In genomic region chr15:52137432-52138357, GRCh38 we compare ENCODE assay signal across 1 cellular context.
TF ChIP-seq lines count a peak whose summit lies in the region.

No MANE protein-coding gene starts in this region.

TF ChIP-seq in HepG2, 621 proteins besides CTCF, POLR2A, EP300 and RAD21 (continued from another document and continues in another):
- TF ChIP-seq KIAA2018 (CRISPR knock-in tag; IDR thresholded peaks at IDR 0.05; ENCODE audit: borderline replicate concordance) = no peak
- TF ChIP-seq MYNN (CRISPR knock-in tag; IDR thresholded peaks at IDR 0.05; ENCODE audit: low read depth) = no peak
- TF ChIP-seq ZBTB38 (CRISPR knock-in tag; IDR thresholded peaks at IDR 0.05) = no peak; the same call in 1 of the 2 replicates
- no peak for TF ChIP-seq TCF12 (IDR thresholded peaks at IDR 0.05)
- TF ChIP-seq TCF12 (CRISPR knock-in tag; IDR thresholded peaks at IDR 0.05) = no peak; the same call in 1 of the 2 replicates
- TF ChIP-seq HMGA1 (CRISPR knock-in tag; conservative IDR thresholded peaks at IDR 0.05) = no peak
- TF ChIP-seq ZNF441 (CRISPR knock-in tag; IDR thresholded peaks at IDR 0.05; ENCODE audit: borderline replicate concordance) = no peak
- TF ChIP-seq FIP1L1 (IDR thresholded peaks at IDR 0.05; ENCODE audit: borderline replicate concordance, insufficient read depth, low read depth, low read length) = no peak
- no peak; the same call in 1 of the 2 replicates for TF ChIP-seq MTF2 (CRISPR knock-in tag; IDR thresholded peaks at IDR 0.05; ENCODE audit: borderline replicate concordance)
- no peak for TF ChIP-seq ZNF367 (CRISPR knock-in tag; IDR thresholded peaks at IDR 0.05; ENCODE audit: borderline replicate concordance)
- TF ChIP-seq ZNF275 (CRISPR knock-in tag; IDR thresholded peaks at IDR 0.05; ENCODE audit: borderline replicate concordance) = no peak
- no peak for TF ChIP-seq YY1 (IDR thresholded peaks at IDR 0.05; ENCODE audit: insufficient read depth, insufficient replicate concordance, low read depth, low read length)
- TF ChIP-seq ZFP37 (CRISPR knock-in tag; IDR thresholded peaks at IDR 0.05; ENCODE audit: borderline replicate concordance) = 0 out of 2 replicates have a peak, but pooled peaks have one; percentile 41
- no peak for TF ChIP-seq LRRFIP1 (CRISPR knock-in tag; conservative IDR thresholded peaks at IDR 0.05)
- no peak for TF ChIP-seq KLF9 (CRISPR knock-in tag; IDR thresholded peaks at IDR 0.05; ENCODE audit: low read depth)
- TF ChIP-seq JARID2 (CRISPR knock-in tag; IDR thresholded peaks at IDR 0.05; ENCODE audit: insufficient replicate concordance) = no peak
- TF ChIP-seq DR1 (CRISPR knock-in tag; IDR thresholded peaks at IDR 0.05) = no peak
- no peak for TF ChIP-seq RXRA (CRISPR knock-in tag; IDR thresholded peaks at IDR 0.05)
- TF ChIP-seq CAMTA2 (CRISPR knock-in tag; IDR thresholded peaks at IDR 0.05; ENCODE audit: borderline replicate concordance) = no peak
- no peak for TF ChIP-seq SYNCRIP (IDR thresholded peaks at IDR 0.05; ENCODE audit: insufficient read depth, low read depth, low read length)
- TF ChIP-seq PATZ1 (CRISPR knock-in tag; IDR thresholded peaks at IDR 0.05) = no peak
- no peak for TF ChIP-seq IRF2 (CRISPR knock-in tag; IDR thresholded peaks at IDR 0.05)
- TF ChIP-seq ZNF12 (CRISPR knock-in tag; IDR thresholded peaks at IDR 0.05) = peak; percentile 31; the same call in 1 of the 2 replicates
- TF ChIP-seq ZNF850 (CRISPR knock-in tag; conservative IDR thresholded peaks at IDR 0.05) = 0 out of 2 replicates have a peak, but pooled peaks have one; percentile 45
- TF ChIP-seq RAD51 (IDR thresholded peaks at IDR 0.05; ENCODE audit: borderline replicate concordance) = no peak
- TF ChIP-seq ZNF746 (CRISPR knock-in tag; IDR thresholded peaks at IDR 0.05) = no peak; the same call in 1 of the 2 replicates
- no peak for TF ChIP-seq NR1H2 (CRISPR knock-in tag; IDR thresholded peaks at IDR 0.05; ENCODE audit: borderline replicate concordance, low read depth)
- TF ChIP-seq ZSCAN29 (CRISPR knock-in tag; conservative IDR thresholded peaks at IDR 0.05) = no peak
- TF ChIP-seq IRF9 (CRISPR knock-in tag; IDR thresholded peaks at IDR 0.05; ENCODE audit: borderline replicate concordance) = no peak
- TF ChIP-seq ZNF879 (CRISPR knock-in tag; IDR thresholded peaks at IDR 0.05) = no peak
- no peak for TF ChIP-seq GABPA (IDR thresholded peaks at IDR 0.05; ENCODE audit: low read depth, low read length)
- no peak for TF ChIP-seq GABPA (CRISPR knock-in tag; IDR thresholded peaks at IDR 0.05; ENCODE audit: low read depth)
- TF ChIP-seq PRDM10 (CRISPR knock-in tag; IDR thresholded peaks at IDR 0.05; ENCODE audit: low read depth) = no peak
- TF ChIP-seq ZNF468 (CRISPR knock-in tag; IDR thresholded peaks at IDR 0.05) = no peak
- TF ChIP-seq ZNF274 (CRISPR knock-in tag; IDR thresholded peaks at IDR 0.05) = no peak
- no peak for TF ChIP-seq CBX1 (IDR thresholded peaks at IDR 0.05; ENCODE audit: low read depth)
- no peak for TF ChIP-seq ZNF253 (CRISPR knock-in tag; IDR thresholded peaks at IDR 0.05; ENCODE audit: borderline replicate concordance)
- no peak for TF ChIP-seq SNAPC2 (CRISPR knock-in tag; IDR thresholded peaks at IDR 0.05)
- TF ChIP-seq ARNT2 (CRISPR knock-in tag; IDR thresholded peaks at IDR 0.05; ENCODE audit: low read depth) = no peak; the same call in 1 of the 2 replicates
- 0 out of 2 replicates have a peak, but pooled peaks have one; percentile 49 for TF ChIP-seq NFKB2 (CRISPR knock-in tag; IDR thresholded peaks at IDR 0.05; ENCODE audit: borderline replicate concordance)
- no peak for TF ChIP-seq ZNF460 (CRISPR knock-in tag; IDR thresholded peaks at IDR 0.05; ENCODE audit: borderline replicate concordance)
- peak; percentile 67 for TF ChIP-seq GATAD2A (CRISPR knock-in tag; IDR thresholded peaks at IDR 0.05)
- TF ChIP-seq MBNL3 (CRISPR knock-in tag; conservative IDR thresholded peaks at IDR 0.05) = no peak
- TF ChIP-seq ZSCAN20 (CRISPR knock-in tag; IDR thresholded peaks at IDR 0.05; ENCODE audit: borderline replicate concordance) = 0 out of 2 replicates have a peak, but pooled peaks have one; percentile 44
- TF ChIP-seq ZBTB25 (CRISPR knock-in tag; IDR thresholded peaks at IDR 0.05) = no peak
- TF ChIP-seq CREBL2 (CRISPR knock-in tag; IDR thresholded peaks at IDR 0.05; ENCODE audit: borderline replicate concordance) = no peak
